ENCODE assay signal across 19 cellular contexts in the genomic region with DNA sequence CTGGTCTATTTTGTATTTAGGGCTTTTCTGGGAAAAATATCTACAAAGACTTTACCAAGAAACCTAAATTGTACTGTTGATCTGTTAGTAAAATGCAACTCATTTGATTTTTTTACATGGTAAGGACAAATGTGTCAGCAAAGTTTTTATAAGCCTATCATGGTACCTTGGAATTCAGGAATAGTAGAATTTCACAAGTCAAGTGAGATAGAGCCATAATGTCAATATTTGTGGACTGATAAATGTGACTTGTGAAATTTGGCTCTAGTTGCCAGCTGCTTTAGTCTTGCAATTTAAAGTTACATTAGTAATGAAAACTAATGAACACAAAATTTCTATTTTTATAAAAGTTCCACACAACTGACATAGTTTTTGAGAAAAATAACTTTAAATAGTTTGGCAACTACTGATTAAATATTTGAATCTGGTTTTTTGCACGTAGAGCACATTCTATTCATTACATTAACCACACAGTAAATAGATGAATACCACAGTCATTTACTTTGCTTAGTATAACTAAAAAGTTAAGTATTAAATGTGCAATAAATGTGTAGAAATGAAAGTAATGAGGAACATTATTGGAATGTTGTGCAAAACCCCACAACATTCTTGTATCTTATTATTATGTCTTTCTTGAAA. TPM values are rescaled to one million over a fixed set of nuclear protein-coding genes. Genes with fewer than 3 reads are reported as not detected.
A peak's percentile ranks its signal among the peaks of the same experiment; 100 is the strongest.
DNase-seq lines count a peak whose midpoint lies in the region; ATAC-seq, FAIRE-seq and TF ChIP-seq lines count a peak whose summit lies in the region.
"Had no signal": no experiment of that assay in that cellular context is flagged by ENCODE, and none has a peak within 500 bp of the region (broad histone marks: within the 10 kb centered on the region; RNA-seq: fewer than 3 reads in every experiment).

No MANE protein-coding gene starts in this region.

- peak; percentile 37 for DNase-seq in AG09309 (ENCODE audit: low read depth)
- peak; percentile 45 for DNase-seq in LHCN-M2 (ENCODE audit: low read depth)
- no peak for DNase-seq in left lung
- DNase-seq in inferior parietal cortex (ENCODE audit: extremely low spot score), result no peak
- no peak for DNase-seq in activated CD4-positive, CD25-positive, alpha-beta regulatory T cell (lab: John Stamatoyannopoulos, UW)
- no peak for DNase-seq in head of caudate nucleus
- DNase-seq in DMS153 treated with DMSO at 0.1 percent for 48 hours (lab: John Stamatoyannopoulos, UW; ENCODE audit: unreplicated experiment), result no peak
- DNase-seq: activated CD8-positive, alpha-beta memory T cell treated with anti-CD3 and anti-CD28 coated beads, Interleukin-2, amount 10 ng/mL, durations not matched to agents 7 days and 5 days; effector memory CD8-positive, alpha-beta T cell; foreskin melanocyte; Karpas-422; left ventricle myocardium superior; NCI-H1092 treated with DMSO at 0.1 percent for 48 hours; NCI-H748 treated with DMSO at 0.1 percent for 48 hours; stimulated activated CD4-positive, alpha-beta T cell treated with anti-CD3 and anti-CD28 coated beads, Interleukin-1b, Interleukin-23, amount 100 ng/mL, for 48 hours; upper lobe of left lung had no signal

- peaks cover 0 to under 1% of the 10 kb centered on the region in 2 donors for H3K9me3 ChIP-seq in left lung
- H3K9me3 ChIP-seq: upper lobe of left lung had no signal

- no peaks in the 10 kb centered on the region for H3K36me3 ChIP-seq in left lung
- H3K36me3 ChIP-seq: upper lobe of left lung had no signal

- no peak overlapping the region for H3K27ac ChIP-seq in left lung
- H3K27ac ChIP-seq: upper lobe of left lung had no signal

- H3K4me3 ChIP-seq in AG09309 (ENCODE audit: control insufficient read depth, low read depth, low read length) (no peak overlapping the region), left lung (no peak overlapping the region)
- H3K4me3 ChIP-seq: upper lobe of left lung had no signal

- FAIRE-seq in colon (lab: Jason Lieb, UNC), result peak; percentile 74

- peak; percentile 56 for ATAC-seq in left lung
- ATAC-seq: activated CD4-positive, CD25-positive, alpha-beta regulatory T cell treated with anti-CD3 and anti-CD28 coated beads, Interleukin-2, amount 50 U/mL, for 24 hours; activated CD8-positive, alpha-beta memory T cell treated with anti-CD3 and anti-CD28 coated beads, Interleukin-2, amount 10 ng/mL, durations not matched to agents 7 days and 5 days; effector memory CD8-positive, alpha-beta T cell; left ventricle myocardium superior; sciatic nerve had no signal

- TF ChIP-seq CTCF in AG09309 (IDR thresholded peaks at IDR 0.05; ENCODE audit: control insufficient read depth, insufficient read depth, low read depth, low read length, missing control alignments), result no peak
- TF ChIP-seq CTCF in left lung (IDR thresholded peaks at IDR 0.05), result no peak

- H3K27me3 ChIP-seq in left lung, result no peaks in the 10 kb centered on the region
- H3K27me3 ChIP-seq: upper lobe of left lung had no signal

- intact Hi-C loops in left lung (cut with DNase I) (no loop called here), head of caudate nucleus (cut with DNase I) (no loop called here)

- H3K4me1 ChIP-seq in left lung, result no peaks in the 10 kb centered on the region
- H3K4me1 ChIP-seq: upper lobe of left lung had no signal

RNA-seq across cellular contexts. Expression of gene RIOK2, which starts 41.2 kb away (rescaled TPM):
- total RNA-seq in LHCN-M2 (2014; rRNA removed) (20.2 and 29.9 TPM in 2 replicates), left lung (10 to 100 TPM; 19.2 to 30.4 TPM)
- polyA plus RNA-seq in LHCN-M2 (2012), result 20.5 TPM

Comparison
In these comparisons a context has a peak if more than half of its experiments do, and no peak if none do; other contexts are left out.
1. DNase-seq: peak in AG09309 (single experiment) and LHCN-M2 (single experiment); none in left lung (0 of 2), inferior parietal cortex (single experiment), activated CD4-positive, CD25-positive, alpha-beta regulatory T cell (0 of 4), head of caudate nucleus (0 of 42) and DMS153 treated with DMSO at 0.1 percent for 48 hours (single experiment).